ENCODE assay signal across 16 cellular contexts in genomic region chr6:132742495-132742894, GRCh38. TPM values are rescaled to one million over a fixed set of nuclear protein-coding genes. Genes with fewer than 3 reads are reported as not detected.
"Had no signal": no experiment of that assay in that cellular context is flagged by ENCODE, and none has a peak within 500 bp of the region (broad histone marks: within the 10 kb centered on the region; RNA-seq: fewer than 3 reads in every experiment).

No MANE protein-coding gene starts in this region.

- H3K27me3 Mint-ChIP-seq: activated CD4-positive, alpha-beta T cell treated with anti-CD3 and anti-CD28 coated beads for 36 hours; activated naive CD4-positive, alpha-beta T cell treated with anti-CD3 and anti-CD28 coated beads, Interleukin-2, amount 50 U/mL, for 24 hours had no signal

- H3K4me3 Mint-ChIP-seq: activated CD4-positive, alpha-beta memory T cell treated with anti-CD3 and anti-CD28 coated beads, Interleukin-2, amount 10 ng/mL, durations not matched to agents 7 days and 5 days; activated CD4-positive, alpha-beta T cell treated with anti-CD3 and anti-CD28 coated beads for 36 hours; activated naive CD4-positive, alpha-beta T cell treated with anti-CD3 and anti-CD28 coated beads, Interleukin-2, amount 50 U/mL, for 24 hours; activated T-cell treated with anti-CD3 and anti-CD28 coated beads, Interleukin-2, amount 50 U/mL, for 4 hours; immature natural killer cell; naive thymus-derived CD8-positive, alpha-beta T cell had no signal

- H3K27ac Mint-ChIP-seq: activated CD4-positive, alpha-beta memory T cell treated with anti-CD3 and anti-CD28 coated beads, Interleukin-2, amount 10 ng/mL, durations not matched to agents 7 days and 5 days; activated CD4-positive, alpha-beta T cell treated with anti-CD3 and anti-CD28 coated beads for 36 hours; activated naive CD4-positive, alpha-beta T cell treated with anti-CD3 and anti-CD28 coated beads, Interleukin-2, amount 50 U/mL, for 24 hours; immature natural killer cell had no signal

- ATAC-seq: activated CD4-positive, alpha-beta T cell treated with anti-CD3 and anti-CD28 coated beads for 36 hours; activated T-cell treated with anti-CD3 and anti-CD28 coated beads, Interleukin-2, amount 50 U/mL, for 4 hours; naive thymus-derived CD8-positive, alpha-beta T cell had no signal

- DNase-seq: activated CD4-positive, alpha-beta memory T cell treated with anti-CD3 and anti-CD28 coated beads, Interleukin-2, amount 10 ng/mL, durations not matched to agents 7 days and 5 days; activated CD4-positive, alpha-beta T cell treated with anti-CD3 and anti-CD28 coated beads for 36 hours; activated effector memory CD4-positive, alpha-beta T cell treated with Interleukin-2 at 50 U/mL for 16 hours; activated T-cell treated with anti-CD3 and anti-CD28 coated beads, Interleukin-2, amount 50 U/mL, for 4 hours; foreskin melanocyte; head of caudate nucleus; immature natural killer cell; naive thymus-derived CD8-positive, alpha-beta T cell; stimulated activated CD4-positive, alpha-beta T cell treated with anti-CD3 and anti-CD28 coated beads, Interleukin-15, amount 100 ng/mL, for 24 hours; stimulated activated CD4-positive, alpha-beta T cell treated with anti-CD3 and anti-CD28 coated beads, Interleukin-4, amount 100 ng/mL, for 24 hours; stimulated activated naive CD4-positive, alpha-beta T cell treated with Interleukin-2 at 50 U/mL for 16 hours had no signal

RNA-seq across cellular contexts. Expression of gene VNN2, which starts 15.2 kb away (rescaled TPM):
- total RNA-seq: chondrocyte, dermis microvascular lymphatic vessel endothelial cell, lung microvascular endothelial cell had no signal

RNA-seq across cellular contexts. Expression of gene VNN1, which starts 28.6 kb away (rescaled TPM):
- total RNA-seq: activated CD4-positive, alpha-beta memory T cell treated with anti-CD3 and anti-CD28 coated beads, Interleukin-2, amount 10 ng/mL, durations not matched to agents 7 days and 5 days; activated CD4-positive, alpha-beta T cell treated with anti-CD3 and anti-CD28 coated beads for 36 hours; activated T-cell treated with anti-CD3 and anti-CD28 coated beads, Interleukin-2, amount 50 U/mL, for 4 hours; chondrocyte; fibroblast of lung; lung microvascular endothelial cell; naive thymus-derived CD8-positive, alpha-beta T cell had no signal
